10 cellular contexts compared by ENCODE assay signal in genomic region chr6:34673079-34673478, GRCh38. TPM values are rescaled to one million over a fixed set of nuclear protein-coding genes. Genes with fewer than 3 reads are reported as not detected.
DNase-seq lines count a peak whose midpoint lies in the region; ATAC-seq and TF ChIP-seq lines count a peak whose summit lies in the region.
"Had no signal": no experiment of that assay in that cellular context is flagged by ENCODE, and none has a peak within 500 bp of the region (broad histone marks: within the 10 kb centered on the region; RNA-seq: fewer than 3 reads in every experiment).

No MANE protein-coding gene starts in this region.

- H3K36me3 ChIP-seq in OCI-LY1 (ENCODE audit: insufficient read depth, low read length): peaks cover 25% of the 10 kb centered on the region
- no peaks in the 10 kb centered on the region for H3K36me3 ChIP-seq in neural progenitor cell

- peaks cover 8% of the 10 kb centered on the region for H3K36me3 Mint-ChIP-seq in neural progenitor cell

- H3K27ac ChIP-seq in OCI-LY1 (ENCODE audit: low read depth, low read length, poor library complexity, severe bottlenecking) (peak overlapping the region; percentile 100), neural progenitor cell (no peak overlapping the region)

- peaks cover 77% of the 10 kb centered on the region for H3K4me1 ChIP-seq in OCI-LY1 (ENCODE audit: insufficient read depth, low read length, severe bottlenecking)
- no peaks in the 10 kb centered on the region for H3K4me1 ChIP-seq in neural progenitor cell

- peak; percentile 10 for DNase-seq in central memory CD4-positive, alpha-beta T cell
- DNase-seq in neural progenitor cell (ENCODE audit: low spot score): no peak
- DNase-seq in GM19240 (ENCODE audit: insufficient read length, low spot score): no peak
- no peak for DNase-seq in glomerular visceral epithelial cell (ENCODE audit: extremely low spot score)
- no peak for DNase-seq in T-helper 9 cell
- DNase-seq: head of caudate nucleus, occipital lobe had no signal

- H3F3A ChIP-seq in OCI-LY1 (ENCODE audit: insufficient read depth, low read length) (peaks cover 32% of the 10 kb centered on the region; the same call in 1 of the 2 replicates), neural progenitor cell (ENCODE audit: low read depth) (peaks cover 7% of the 10 kb centered on the region)

- no peak overlapping the region for H2AFZ ChIP-seq in OCI-LY1 (ENCODE audit: low read length)
- no peak overlapping the region for H2AFZ ChIP-seq in neural progenitor cell (replicated peaks)

- H3K9me2 ChIP-seq in OCI-LY1 (ENCODE audit: low read depth, low read length): no peaks in the 10 kb centered on the region

- H4K20me1 ChIP-seq in OCI-LY1 (ENCODE audit: insufficient read depth, low read length) (no peaks in the 10 kb centered on the region), neural progenitor cell (ENCODE audit: low read depth) (peaks cover 32% of the 10 kb centered on the region)

- no peak overlapping the region for H3K27ac Mint-ChIP-seq in neural progenitor cell

- peaks cover 48% of the 10 kb centered on the region for H3K79me2 ChIP-seq in OCI-LY1 (ENCODE audit: insufficient read depth, low read length)
- peaks cover 87% of the 10 kb centered on the region for H3K79me2 ChIP-seq in neural progenitor cell (ENCODE audit: low read depth)

- H3K9me3 ChIP-seq in OCI-LY1 (ENCODE audit: low read length): no peaks in the 10 kb centered on the region
- H3K9me3 ChIP-seq in neural progenitor cell (ENCODE audit: low read depth): no peaks in the 10 kb centered on the region

- no peak overlapping the region for H3K4me3 Mint-ChIP-seq in neural progenitor cell

- H3K4me3 ChIP-seq in GM08714 (ENCODE audit: low read length) (0 out of 2 replicates have a peak overlapping the region, but pooled peaks have one; percentile 32), OCI-LY1 (ENCODE audit: low read depth, low read length, poor library complexity, severe bottlenecking) (peak overlapping the region; percentile 19), neural progenitor cell (no peak overlapping the region)

- H3K9ac ChIP-seq in OCI-LY1 (ENCODE audit: low read length) (peak overlapping the region; percentile 61), neural progenitor cell (peak overlapping the region; percentile 3)

- TF ChIP-seq CTCF in OCI-LY1 (IDR thresholded peaks at IDR 0.05; ENCODE audit: low read length) (no peak), neural progenitor cell (IDR thresholded peaks at IDR 0.05) (no peak)

- H3K4me2 ChIP-seq in OCI-LY1 (ENCODE audit: low read length) (peak overlapping the region; percentile 48), neural progenitor cell (no peak overlapping the region)

- ATAC-seq in GM21515 (IDR thresholded peaks at IDR 0.05; ENCODE audit: unreplicated experiment): no peak

- no peaks in the 10 kb centered on the region for H3K9me3 Mint-ChIP-seq in neural progenitor cell

- H3K4me1 Mint-ChIP-seq in neural progenitor cell: peaks cover 5% of the 10 kb centered on the region

- H3K27me3 ChIP-seq in OCI-LY1 (ENCODE audit: insufficient read depth, low read length) (no peaks in the 10 kb centered on the region), neural progenitor cell (no peaks in the 10 kb centered on the region)

- no peaks in the 10 kb centered on the region for H3K27me3 Mint-ChIP-seq in neural progenitor cell (ENCODE audit: insufficient read depth, low read depth)

RNA-seq across cellular contexts. Expression of gene ILRUN, which starts 23.5 kb away (rescaled TPM):
- 33.2 and 41.8 TPM in 2 replicates for total RNA-seq in neural progenitor cell (ENCODE audit: low replicate concordance)
